Comparison of ENCODE assay signal across 18 cellular contexts in the genomic region with DNA sequence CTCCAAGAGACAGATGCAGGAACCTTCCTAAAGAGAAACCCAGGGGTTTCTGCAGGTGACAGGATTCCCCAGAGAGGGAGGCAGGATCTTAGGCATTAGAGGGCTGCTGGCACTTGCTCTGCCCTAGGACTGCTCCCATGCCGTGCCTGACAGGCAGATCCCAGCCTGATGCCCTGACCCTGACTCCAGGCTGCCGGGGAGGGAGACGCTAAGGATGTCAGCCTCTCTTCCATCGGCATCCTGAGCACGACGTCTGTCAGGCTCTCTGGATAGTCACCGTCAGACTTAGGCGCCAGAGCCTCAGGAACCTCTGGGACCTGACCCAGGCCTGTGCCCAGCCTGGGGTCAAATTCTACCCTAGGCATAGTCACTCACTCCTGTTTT.
DNase-seq lines count a peak whose midpoint lies in the region; ATAC-seq, FAIRE-seq and TF ChIP-seq lines count a peak whose summit lies in the region.
"Had no signal": no experiment of that assay in that cellular context is flagged by ENCODE, and none has a peak within 500 bp of the region (broad histone marks: within the 10 kb centered on the region; RNA-seq: fewer than 3 reads in every experiment).

No MANE protein-coding gene starts in this region.

- H2BK15ac ChIP-seq in H1 (ENCODE audit: low read length) = peak overlapping the region; percentile 88

- H4K8ac ChIP-seq in H1 (ENCODE audit: extremely low read depth, insufficient read depth, low read length) = no peak overlapping the region

- no peak overlapping the region for H3K4ac ChIP-seq in H1 (replicated peaks; ENCODE audit: insufficient read length, low read depth, low read length)

- BruUV-seq in PC-3 (replicated peaks; lab: Mats Ljungman, UMichigan) = no TSS peak

- no peak for TF ChIP-seq POLR2A in H1 (IDR thresholded peaks at IDR 0.05; ENCODE audit: control extremely low read depth in 1 of 2, low read depth in 2 of 2, low read length in 2 of 2)

- peaks cover 59% of the 10 kb centered on the region for H3K27me3 ChIP-seq in PC-3 (ENCODE audit: low read length)
- H3K27me3 ChIP-seq in H1 (replicated peaks in 1 of 4; ENCODE audit: control insufficient read depth in 3 of 4, extremely low read depth in 1 of 4, insufficient read depth in 3 of 4, low read length in 3 of 4) = peaks cover 0 to 7% (median 0%) of the 10 kb centered on the region in 4 experiments; a peak in 2 of 7 replicates

- no peak overlapping the region for H3K27ac ChIP-seq in PC-3 (ENCODE audit: low read length)
- no peak overlapping the region for H3K27ac ChIP-seq in H1 (ENCODE audit: low read depth, low read length)
- H3K27ac ChIP-seq: C4-2B, GM23248 had no signal

- intact Hi-C loops in PC-3 (cut with micrococcal nuclease) = no loop called here

- no peak overlapping the region for H3K4me3 ChIP-seq in PC-3 (ENCODE audit: low read length)
- no peak overlapping the region for H3K4me3 ChIP-seq in H1 (ENCODE audit: extremely low read depth in 1 of 4, insufficient read depth in 2 of 4, low read depth in 3 of 4, low read length in 4 of 4)
- H3K4me3 ChIP-seq: GM23248 had no signal

- no peak overlapping the region for H2BK20ac ChIP-seq in H1 (ENCODE audit: low read length)

- H4K5ac ChIP-seq in H1 (ENCODE audit: insufficient read length, low read depth, low read length) = no peak overlapping the region

- no peak overlapping the region for H3K18ac ChIP-seq in H1 (ENCODE audit: extremely low read depth, low read length)

- TF ChIP-seq CTCF in PC-3 (conservative IDR thresholded peaks at IDR 0.05; ENCODE audit: low read depth, low read length) (no peak), H1 (IDR thresholded peaks at IDR 0.05; ENCODE audit: control extremely low read depth in 1 of 3, insufficient read depth in 1 of 3, low read depth in 1 of 3, low read length in 3 of 3) (no peak)

- no peak overlapping the region for H3K23ac ChIP-seq in H1 (ENCODE audit: insufficient read length)

- CTCF ChIA-PET in PC-3 (lab: Charles Lee) (no interaction called here), H1 (lab: Charles Lee; ENCODE audit: partially characterized antibody) (interaction anchor here (0.8 to 2.3 kb wide), 4 partner anchors 10 to 131 kb away, joined by 3 to 10 read pairs (median 6); no protein-coding TSS in a partner anchor)

- H3K36me3 ChIP-seq in PC-3 (ENCODE audit: low read depth, low read length) (no peaks in the 10 kb centered on the region), H1 (ENCODE audit: control insufficient read depth in 2 of 4, insufficient read depth in 4 of 4, low read length in 3 of 4) (no peaks in the 10 kb centered on the region)

- H3K4me1 ChIP-seq in PC-3 (ENCODE audit: insufficient read depth, low read length) = no peaks in the 10 kb centered on the region
- peaks cover 10 to 26% (median 15%) of the 10 kb centered on the region in 4 experiments; a peak in 6 of 7 replicates for H3K4me1 ChIP-seq in H1 (replicated peaks in 1 of 4; ENCODE audit: control insufficient read depth in 3 of 4, insufficient read depth in 4 of 4, low read length in 3 of 4)
- H3K4me1 ChIP-seq: Caco-2 had no signal

- H2BK120ac ChIP-seq in H1 (replicated peaks; ENCODE audit: low read depth, low read length) = no peak overlapping the region

- H3K23me2 ChIP-seq in H1 (ENCODE audit: low read depth, low read length) = no peaks in the 10 kb centered on the region

- no peak for TF ChIP-seq RAD21 in H1 (IDR thresholded peaks at IDR 0.05 in 1 of 2, conservative IDR thresholded peaks at IDR 0.05 in 1 of 2; ENCODE audit: low read depth in 2 of 2, low read length in 2 of 2)

- no peak for FAIRE-seq in H1 (lab: Jason Lieb, UNC)
- FAIRE-seq: D721Med, G401.6, GM12892, GM18507, H54 had no signal

- H2AK5ac ChIP-seq in H1 (ENCODE audit: low read depth, low read length) = no peak overlapping the region

- H2AFZ ChIP-seq in PC-3 (ENCODE audit: low read length) = no peak overlapping the region
- H2AFZ ChIP-seq in H1 (ENCODE audit: low read length) = no peak overlapping the region
- H2AFZ ChIP-seq: GM23248 had no signal

- H3K4me2 ChIP-seq in PC-3 (ENCODE audit: low read length) (no peak overlapping the region), H1 (ENCODE audit: insufficient read depth in 1 of 2, low read depth in 2 of 2, low read length in 2 of 2) (no peak overlapping the region)

- no peak overlapping the region for H3K56ac ChIP-seq in H1 (replicated peaks; ENCODE audit: insufficient read length, low read depth, low read length)

- no peaks in the 10 kb centered on the region for H3K79me1 ChIP-seq in H1 (ENCODE audit: low read depth, low read length)

- no peaks in the 10 kb centered on the region for H3K79me2 ChIP-seq in PC-3 (ENCODE audit: low read length)
- no peaks in the 10 kb centered on the region for H3K79me2 ChIP-seq in H1 (ENCODE audit: control insufficient read depth in 1 of 2, insufficient read depth in 2 of 2, low read length in 2 of 2)

- peak; percentile 36 for DNase-seq in DMS53 (lab: John Stamatoyannopoulos, UW)
- DNase-seq in DMS53 treated with DMSO at 0.1 percent for 48 hours (lab: John Stamatoyannopoulos, UW; ENCODE audit: unreplicated experiment) = no peak
- no peak for DNase-seq in PC-3
- no peak for DNase-seq in H1 (ENCODE audit: low read depth in 1 of 2, low spot score in 2 of 2)
- no peak for DNase-seq in germinal center (ENCODE audit: low spot score)
- DNase-seq in NCI-H2081 (lab: John Stamatoyannopoulos, UW) = no peak
- no peak for DNase-seq in NCI-H187 (lab: John Stamatoyannopoulos, UW)
- DNase-seq: 8988T; Caco-2; CD4-positive, alpha-beta T cell; GM23248; HCEC 1CT had no signal

- peak overlapping the region; percentile 60; the same call in 1 of the 2 replicates for H2BK12ac ChIP-seq in H1 (ENCODE audit: low read depth, low read length)

- no peak overlapping the region for H3K14ac ChIP-seq in H1 (ENCODE audit: insufficient read length)

- TF ChIP-seq EP300 in H1 (IDR thresholded peaks at IDR 0.05; ENCODE audit: borderline replicate concordance in 1 of 2, low read depth in 2 of 2, low read length in 2 of 2) = no peak

- H3K9ac ChIP-seq in PC-3 (ENCODE audit: low read length) = no peak overlapping the region
- no peak overlapping the region for H3K9ac ChIP-seq in H1 (replicated peaks in 1 of 4; ENCODE audit: extremely low read depth in 1 of 4, low read depth in 3 of 4, low read length in 3 of 4)
- H3K9ac ChIP-seq: GM23248 had no signal

- peak; percentile 48 for ATAC-seq in PC-3

- H3F3A ChIP-seq in PC-3 (ENCODE audit: low read length, unreplicated experiment) = no peaks in the 10 kb centered on the region

- H4K91ac ChIP-seq in H1 (replicated peaks; ENCODE audit: insufficient read length, low read length) = peak overlapping the region; percentile 25

- POLR2A ChIA-PET in PC-3 (lab: Charles Lee; ENCODE audit: unreplicated experiment) = no interaction called here
- POLR2A ChIA-PET in H1 (lab: Charles Lee; ENCODE audit: partially characterized antibody) = no interaction called here

- 86% methylated on average over 8 of the region's 8 CpGs; no CpG with 5 or more reads in 1 of the 2 experiments for WGBS in H1 (ENCODE audit: extremely low coverage in 1 of 2, insufficient coverage in 1 of 2, insufficient read length in 1 of 2, insufficient replicate concordance in 2 of 2, low coverage in 1 of 2, low lambda C conversion rate in 2 of 2, missing lambda C conversion rate in 1 of 2), 2 experiments

- H3K9me2 ChIP-seq in PC-3 (replicated peaks; ENCODE audit: low read length) = no peaks in the 10 kb centered on the region

- H2BK5ac ChIP-seq in H1 (ENCODE audit: low read depth, low read length) = no peak overlapping the region

- no peaks in the 10 kb centered on the region for H4K20me1 ChIP-seq in PC-3 (ENCODE audit: low read length)
- no peaks in the 10 kb centered on the region for H4K20me1 ChIP-seq in H1 (replicated peaks in 1 of 2; ENCODE audit: control insufficient read depth in 1 of 2, insufficient read depth in 2 of 2, low read length in 2 of 2)

- H3K9me3 ChIP-seq in PC-3 (ENCODE audit: low read length) = no peaks in the 10 kb centered on the region
- no peaks in the 10 kb centered on the region for H3K9me3 ChIP-seq in H1 (ENCODE audit: insufficient read depth in 2 of 2, low read depth in 1 of 2, low read length in 1 of 2)
- H3K9me3 ChIP-seq: Caco-2 had no signal

TF ChIP-seq in H1, 55 proteins besides CTCF, POLR2A, EP300 and RAD21:
- TF ChIP-seq YY1 (IDR thresholded peaks at IDR 0.05; ENCODE audit: low read depth, low read length) (no peak), BRCA1 (IDR thresholded peaks at IDR 0.05; ENCODE audit: low read depth, low read length) (no peak), GABPA (IDR thresholded peaks at IDR 0.05; ENCODE audit: borderline replicate concordance, insufficient read depth, low read length) (no peak), SIN3A (conservative IDR thresholded peaks at IDR 0.05 in 1 of 2, IDR thresholded peaks at IDR 0.05 in 1 of 2; ENCODE audit: low read depth in 1 of 2, low read length in 2 of 2) (no peak), EGR1 (IDR thresholded peaks at IDR 0.05; ENCODE audit: borderline replicate concordance, low read depth, low read length) (no peak), SIX5 (IDR thresholded peaks at IDR 0.05; ENCODE audit: low read depth, low read length) (no peak), SAP30 (IDR thresholded peaks at IDR 0.05; ENCODE audit: insufficient read depth, insufficient replicate concordance, low read length) (no peak), SP1 (IDR thresholded peaks at IDR 0.05; ENCODE audit: low read depth, low read length) (no peak), KDM1A (IDR thresholded peaks at IDR 0.05; ENCODE audit: borderline replicate concordance, low read length) (no peak), SRF (IDR thresholded peaks at IDR 0.05; ENCODE audit: low read depth, low read length) (no peak)
